ENCODE assay signal across 19 cellular contexts in genomic region chr19:16116067-16116466, GRCh38. TPM values are rescaled to one million over a fixed set of nuclear protein-coding genes. Genes with fewer than 3 reads are reported as not detected.
DNase-seq lines count a peak whose midpoint lies in the region; ATAC-seq lines count a peak whose summit lies in the region.
"Had no signal": no experiment of that assay in that cellular context is flagged by ENCODE, and none has a peak within 500 bp of the region (broad histone marks: within the 10 kb centered on the region; RNA-seq: fewer than 3 reads in every experiment).

No MANE protein-coding gene starts in this region.

- H3K27me3 ChIP-seq in CD4-positive, alpha-beta memory T cell (ENCODE audit: insufficient read depth, low read length) = no peaks in the 10 kb centered on the region

- H3K4me3 ChIP-seq in CD4-positive, alpha-beta memory T cell (ENCODE audit: low read length in 2 of 2) = no peak overlapping the region
- H3K4me3 ChIP-seq: SK-N-MC had no signal

- CTCF ChIA-PET in CD4-positive, alpha-beta memory T cell (lab: Charles Lee; ENCODE audit: partially characterized antibody) = interaction anchor here (0.9 to 1.7 kb wide), 6 partner anchors 46 to 267 kb away, joined by 3 to 6 read pairs (median 4); no protein-coding TSS in a partner anchor

- ATAC-seq in naive B cell (ENCODE audit: low read depth in 2 of 2) (no peak), GM21825 (IDR thresholded peaks at IDR 0.05; ENCODE audit: unreplicated experiment) (no peak), HG03354 (IDR thresholded peaks at IDR 0.05; ENCODE audit: poor library complexity, severe bottlenecking, unreplicated experiment) (no peak)

- H3K9me3 ChIP-seq in CD4-positive, alpha-beta memory T cell (ENCODE audit: control insufficient read depth in 1 of 2, low read length in 2 of 2) = no peaks in the 10 kb centered on the region

- peaks cover 71% of the 10 kb centered on the region for H3K4me1 ChIP-seq in CD4-positive, alpha-beta memory T cell (ENCODE audit: insufficient read depth, low read length)

- H3K36me3 Mint-ChIP-seq in CD4-positive, alpha-beta memory T cell = peaks cover 6 to 65% of the 10 kb centered on the region in 2 donors
- H3K36me3 Mint-ChIP-seq in IgD-negative memory B cell = peaks cover 11% of the 10 kb centered on the region
- H3K36me3 Mint-ChIP-seq in activated naive CD8-positive, alpha-beta T cell = no peaks in the 10 kb centered on the region
- H3K36me3 Mint-ChIP-seq in naive B cell = no peaks in the 10 kb centered on the region

- H3K9me3 Mint-ChIP-seq in CD4-positive, alpha-beta memory T cell = peaks cover 0 to 3% (median 0%) of the 10 kb centered on the region in 8 donors
- H3K9me3 Mint-ChIP-seq in IgD-negative memory B cell (no peaks in the 10 kb centered on the region), naive B cell (no peaks in the 10 kb centered on the region)
- no peaks in the 10 kb centered on the region for H3K9me3 Mint-ChIP-seq in activated naive CD8-positive, alpha-beta T cell (ENCODE audit: low read depth)
- H3K9me3 Mint-ChIP-seq: HFFc6 had no signal

- peaks cover 15% of the 10 kb centered on the region for H3K36me3 ChIP-seq in CD4-positive, alpha-beta memory T cell (ENCODE audit: insufficient read depth, low read length)

- intact Hi-C loops in CD4-positive, alpha-beta memory T cell (cut with micrococcal nuclease) = no loop called here

- POLR2A ChIA-PET in CD4-positive, alpha-beta memory T cell (lab: Charles Lee; ENCODE audit: partially characterized antibody) = interaction anchor here (0.7 to 2.3 kb wide), 2 partner anchors 46 to 61 kb away, joined by 3 to 11 read pairs; no protein-coding TSS in a partner anchor

- H3K4me3 Mint-ChIP-seq in CD4-positive, alpha-beta memory T cell = peak overlapping the region in 2 of 8 donors; percentile 1 to 11
- H3K4me3 Mint-ChIP-seq in IgD-negative memory B cell (peak overlapping the region in 3 of 4 donors; percentile 55 to 72 (median 69)), naive B cell (peak overlapping the region in 7 of 8 donors; percentile 0 to 66 (median 25))
- peak overlapping the region; percentile 2 for H3K4me3 Mint-ChIP-seq in activated naive CD8-positive, alpha-beta T cell
- H3K4me3 Mint-ChIP-seq: HFFc6 had no signal

- no peak overlapping the region for H3K27ac ChIP-seq in CD4-positive, alpha-beta memory T cell (ENCODE audit: low read depth, low read length)
- H3K27ac ChIP-seq: parathyroid adenoma, SK-N-MC, WERI-Rb-1 had no signal

- DNase-seq in CD4-positive, alpha-beta memory T cell = no peak
- DNase-seq in naive B cell (no peak), middle frontal gyrus (ENCODE audit: extremely low spot score, low spot score) (no peak), hypothalamus (lab: John Stamatoyannopoulos, UW) (no peak)
- DNase-seq: EL, glutamatergic neuron, HFFc6, Kasumi-1, kidney, NCI-H146, WERI-Rb-1 had no signal

- H3K4me1 Mint-ChIP-seq in CD4-positive, alpha-beta memory T cell = peaks cover 37 to 82% (median 64%) of the 10 kb centered on the region in 4 donors
- H3K4me1 Mint-ChIP-seq in IgD-negative memory B cell (peaks cover 39 to 61% (median 53%) of the 10 kb centered on the region in 3 donors), naive B cell (peaks cover 49 to 82% (median 58%) of the 10 kb centered on the region in 3 donors)
- H3K4me1 Mint-ChIP-seq in activated naive CD8-positive, alpha-beta T cell (ENCODE audit: low read depth) = peaks cover 58% of the 10 kb centered on the region

- no peaks in the 10 kb centered on the region for H3K27me3 Mint-ChIP-seq in CD4-positive, alpha-beta memory T cell
- H3K27me3 Mint-ChIP-seq in IgD-negative memory B cell (no peaks in the 10 kb centered on the region), naive B cell (no peaks in the 10 kb centered on the region)
- no peaks in the 10 kb centered on the region for H3K27me3 Mint-ChIP-seq in activated naive CD8-positive, alpha-beta T cell

- H3K27ac Mint-ChIP-seq in CD4-positive, alpha-beta memory T cell = peak overlapping the region in 5 of 7 donors; percentile 28 to 82 (median 66)
- H3K27ac Mint-ChIP-seq in IgD-negative memory B cell = peak overlapping the region; percentile 3 to 97 (median 79)
- peak overlapping the region; percentile 62 for H3K27ac Mint-ChIP-seq in activated naive CD8-positive, alpha-beta T cell
- peak overlapping the region in 5 of 6 donors; percentile 39 to 94 (median 85) for H3K27ac Mint-ChIP-seq in naive B cell
- H3K27ac Mint-ChIP-seq: HFFc6 had no signal

RNA-seq across cellular contexts. Expression of gene RAB8A, which starts 4.4 kb away (rescaled TPM):
- 10 to 100 TPM; 85.5 to 86.9 TPM for total RNA-seq in CD4-positive, alpha-beta memory T cell
- polyA plus RNA-seq in CD4-positive, alpha-beta memory T cell = 10 to 100 TPM; 83.9 to 96.8 TPM
- polyA plus RNA-seq in IgD-negative memory B cell (132 TPM), naive B cell (ENCODE audit: low read depth in 6 of 6) (100 to 1,000 TPM in 5 of 6 donors, 10 to 100 TPM in 1; 98.8 to 134 (median 112) TPM)

RNA-seq across cellular contexts. Expression of gene HSH2D, which starts 27.4 kb away (rescaled TPM):
- total RNA-seq in CD4-positive, alpha-beta memory T cell = 10 to 100 TPM; 17.8 to 18.8 TPM
- polyA plus RNA-seq in CD4-positive, alpha-beta memory T cell = 10 to 100 TPM in 1 of 2 donors, 1 to 10 TPM in 1; 5.5 to 12.6 TPM
- polyA plus RNA-seq in IgD-negative memory B cell = 122 TPM
- 10 to 100 TPM; 25.7 to 53.2 (median 40.1) TPM for polyA plus RNA-seq in naive B cell (ENCODE audit: low read depth in 6 of 6)
- total RNA-seq: HFFc6 had no signal

RNA-seq across cellular contexts. Expression of gene TPM4, which starts 39.8 kb away (rescaled TPM):
- total RNA-seq in CD4-positive, alpha-beta memory T cell = 10 to 100 TPM; 94.7 to 96.8 TPM
- polyA plus RNA-seq in CD4-positive, alpha-beta memory T cell = 100 to 1,000 TPM in 1 of 2 donors, 10 to 100 TPM in 1; 76.7 to 134 TPM
- 88.1 TPM for polyA plus RNA-seq in IgD-negative memory B cell
- 10 to 100 TPM; 53.6 to 85.7 (median 76.7) TPM for polyA plus RNA-seq in naive B cell (ENCODE audit: low read depth in 6 of 6)

RNA-seq across cellular contexts. Expression of gene CIB3, which starts 57.3 kb away (rescaled TPM):
- total RNA-seq in CD4-positive, alpha-beta memory T cell = not detected
- not detected for polyA plus RNA-seq in CD4-positive, alpha-beta memory T cell
- polyA plus RNA-seq in IgD-negative memory B cell (not detected), naive B cell (ENCODE audit: low read depth in 6 of 6) (not detected)
- total RNA-seq: HFFc6, kidney, mononuclear cell had no signal
- polyA plus RNA-seq: esophagus had no signal
